8 cellular contexts compared by ENCODE assay signal in genomic region chr9:34633851-34634550, GRCh38. TPM values are rescaled to one million over a fixed set of nuclear protein-coding genes. Genes with fewer than 3 reads are reported as not detected.
A peak's percentile ranks its signal among the peaks of the same experiment; 100 is the strongest.
DNase-seq lines count a peak whose midpoint lies in the region; ATAC-seq, FAIRE-seq and TF ChIP-seq lines count a peak whose summit lies in the region.

No MANE protein-coding gene starts in this region.

- no TSS peak for BruUV-seq in mammary epithelial cell (replicated peaks; lab: Mats Ljungman, UMichigan)

- dilution Hi-C loops in mammary epithelial cell (cut with HindIII; ENCODE audit: low sequenced_read_pairs) = no loop called here

- peak overlapping the region in 5 of 11 experiments; percentile 9 to 85 (median 48); a peak in 8 of 22 replicates for H3K9ac ChIP-seq in BLaER1 treated with 17β-estradiol and CSF1 and Interleukin-3, amounts not matched to agents 10 nM and 100 nM
- H3K9ac ChIP-seq in mammary epithelial cell (ENCODE audit: insufficient read depth, low read length) (no peak overlapping the region), kidney (ENCODE audit: low read length in 2 of 2) (no peak overlapping the region)

- WGBS in mammary epithelial cell (ENCODE audit: low coverage, missing lambda C conversion rate) = 36% methylated on average over 3 of the region's 3 CpGs

- in situ Hi-C loops in mammary epithelial cell (cut with MboI; ENCODE audit: low sequenced_read_pairs in 2 of 2) = no loop called here

- peaks cover 27 to 34% (median 29%) of the 10 kb centered on the region in 11 experiments for H3K27me3 ChIP-seq in BLaER1 treated with 17β-estradiol and CSF1 and Interleukin-3, amounts not matched to agents 10 nM and 100 nM
- no peaks in the 10 kb centered on the region for H3K27me3 ChIP-seq in mammary epithelial cell (ENCODE audit: insufficient read depth, low read length)

- CTCF ChIA-PET in mammary epithelial cell (lab: Charles Lee; ENCODE audit: low non-redundant PET) = interaction anchor here (0.5 to 0.6 kb wide), 6 partner anchors 22 to 229 kb away, joined by 3 to 6 read pairs (median 3); partner anchors contain the start of gene RPP25L

- H3K79me2 ChIP-seq in mammary epithelial cell (ENCODE audit: insufficient read depth, low read length) = peaks cover 29% of the 10 kb centered on the region

- TF ChIP-seq CTCF in VCaP (conservative IDR thresholded peaks at IDR 0.05) = peak; percentile 93
- peak; percentile 86 to 90 for TF ChIP-seq CTCF in mammary epithelial cell (conservative IDR thresholded peaks at IDR 0.05 in 1 of 2, IDR thresholded peaks at IDR 0.05 in 1 of 2; ENCODE audit: extremely low read depth in 1 of 2, insufficient read depth in 1 of 2, low read depth in 1 of 2, low read length in 2 of 2)
- TF ChIP-seq CTCF in kidney (IDR thresholded peaks at IDR 0.05; ENCODE audit: borderline replicate concordance, extremely low read depth, insufficient read depth) = peak; percentile 86

- no peaks in the 10 kb centered on the region for H3K9me3 ChIP-seq in BLaER1 treated with 17β-estradiol and CSF1 and Interleukin-3, amounts not matched to agents 10 nM and 100 nM (replicated peaks in 1 of 11)
- no peaks in the 10 kb centered on the region for H3K9me3 ChIP-seq in mammary epithelial cell (replicated peaks; ENCODE audit: insufficient read depth, low read length)
- no peaks in the 10 kb centered on the region for H3K9me3 ChIP-seq in kidney (ENCODE audit: control insufficient read depth in 1 of 2, low read length in 2 of 2)

- no peak overlapping the region for H3K27ac ChIP-seq in BLaER1 treated with 17β-estradiol and CSF1 and Interleukin-3, amounts not matched to agents 10 nM and 100 nM
- H3K27ac ChIP-seq in VCaP (peak overlapping the region; percentile 1; the same call in 1 of the 2 replicates), mammary epithelial cell (ENCODE audit: insufficient read depth, low read depth, low read length) (no peak overlapping the region), kidney (ENCODE audit: low read depth in 2 of 2, low read length in 2 of 2) (no peak overlapping the region)

- H3K4me1 ChIP-seq in BLaER1 treated with 17β-estradiol and CSF1 and Interleukin-3, amounts not matched to agents 10 nM and 100 nM = peaks cover 31 to 53% (median 44%) of the 10 kb centered on the region in 10 experiments
- peaks cover 7% of the 10 kb centered on the region for H3K4me1 ChIP-seq in mammary epithelial cell (ENCODE audit: insufficient read depth, low read length)
- peaks cover 2 to 24% of the 10 kb centered on the region in 2 donors for H3K4me1 ChIP-seq in kidney (ENCODE audit: control insufficient read depth in 1 of 2, insufficient read depth in 1 of 2, low read depth in 1 of 2, low read length in 2 of 2)

- H3K4me2 ChIP-seq in BLaER1 treated with 17β-estradiol and CSF1 and Interleukin-3, amounts not matched to agents 10 nM and 100 nM = peak overlapping the region in 9 of 11 experiments; percentile 89 to 99 (median 97); a peak in 17 of 22 replicates
- H3K4me2 ChIP-seq in mammary epithelial cell (ENCODE audit: insufficient read depth, low read depth, low read length) = no peak overlapping the region

- ATAC-seq in GM19467 (IDR thresholded peaks at IDR 0.05; ENCODE audit: unreplicated experiment) (peak; percentile 36), GM18519 (IDR thresholded peaks at IDR 0.05; ENCODE audit: low FRiP score, unreplicated experiment) (no peak)

- H3K4me3 ChIP-seq in BLaER1 treated with 17β-estradiol and CSF1 and Interleukin-3, amounts not matched to agents 10 nM and 100 nM = 0 out of 20 replicates have a peak overlapping the region, but pooled peaks of 1 of the 10 experiments have one; percentile 75
- H3K4me3 ChIP-seq in mammary epithelial cell (replicated peaks in 1 of 3; ENCODE audit: insufficient read depth in 1 of 3, low read depth in 2 of 3, low read length in 3 of 3) (no peak overlapping the region), kidney (ENCODE audit: low read length in 2 of 2) (no peak overlapping the region)

- DNase-seq in NCI-H2107 (lab: John Stamatoyannopoulos, UW) (peak; percentile 5), mammary epithelial cell (peak; percentile 51), kidney (no peak)
- peak; percentile 78 to 81 for DNase-seq in stimulated activated CD4-positive, alpha-beta T cell treated with anti-CD3 and anti-CD28 coated beads, Interleukin-2, amount 100 ng/mL, for 24 hours

- H3K36me3 ChIP-seq in BLaER1 treated with 17β-estradiol and CSF1 and Interleukin-3, amounts not matched to agents 10 nM and 100 nM = peaks cover 0 to 23% (median 12%) of the 10 kb centered on the region in 11 experiments; a peak in 14 of 22 replicates
- H3K36me3 ChIP-seq in mammary epithelial cell (ENCODE audit: insufficient read depth, low read length) (peaks cover 5% of the 10 kb centered on the region), kidney (ENCODE audit: control insufficient read depth in 1 of 2, insufficient read depth in 2 of 2, low read length in 2 of 2) (peaks cover 2 to 7% of the 10 kb centered on the region in 2 donors)

- peaks cover 0 to 76% (median 51%) of the 10 kb centered on the region in 11 experiments; a peak in 16 of 22 replicates for H4K20me1 ChIP-seq in BLaER1 treated with 17β-estradiol and CSF1 and Interleukin-3, amounts not matched to agents 10 nM and 100 nM
- H4K20me1 ChIP-seq in mammary epithelial cell (ENCODE audit: insufficient read depth, low read length) = no peaks in the 10 kb centered on the region

- no peak for FAIRE-seq in kidney (lab: Jason Lieb, UNC)

- intact Hi-C loops in mammary epithelial cell (cut with micrococcal nuclease) = loop anchor here (1.0 kb wide), 3 partner anchors 22 to 86 kb away; partner anchors contain the start of gene RPP25L
- intact Hi-C loops in kidney (cut with DNase I) = no loop called here

- H2AFZ ChIP-seq in mammary epithelial cell (ENCODE audit: low read depth, low read length) = no peak overlapping the region

RNA-seq across cellular contexts. Expression of gene SIGMAR1, which starts 3.6 kb away (rescaled TPM):
- total RNA-seq in mammary epithelial cell (100 to 1,000 TPM in 1 of 2 donors, 10 to 100 TPM in 1; 83.0 to 131 TPM), kidney (40.6 TPM)
- polyA plus RNA-seq in mammary epithelial cell (165 TPM), kidney (ENCODE audit: insufficient read depth, low read depth, low replicate concordance) (43.3 TPM)
- 139 TPM for polyA minus RNA-seq in mammary epithelial cell

RNA-seq across cellular contexts. Expression of gene ARID3C, which starts 5.1 kb away (rescaled TPM):
- total RNA-seq in mammary epithelial cell (under 1 TPM in 1 of 2 donors, not detected in 1; 0.17 TPM), kidney (not detected)
- polyA plus RNA-seq in mammary epithelial cell (not detected), kidney (ENCODE audit: insufficient read depth, low read depth, low replicate concordance) (not detected)
- not detected for polyA minus RNA-seq in mammary epithelial cell

RNA-seq across cellular contexts. Expression of gene GALT, which starts 12.5 kb away (rescaled TPM):
- total RNA-seq in mammary epithelial cell = 10 to 100 TPM; 29.5 to 30.2 TPM
- polyA plus RNA-seq in mammary epithelial cell = 25.8 TPM
- polyA minus RNA-seq in mammary epithelial cell = 8.0 TPM
- total RNA-seq in kidney = 49.2 TPM
- 83.7 TPM for polyA plus RNA-seq in kidney (ENCODE audit: insufficient read depth, low read depth, low replicate concordance)

RNA-seq across cellular contexts. Expression of gene DCTN3, which starts 13.7 kb away (rescaled TPM):
- 10 to 100 TPM; 53.8 to 91.3 TPM for total RNA-seq in mammary epithelial cell
- 142 TPM for polyA plus RNA-seq in mammary epithelial cell
- 79.7 TPM for polyA minus RNA-seq in mammary epithelial cell
- 92.0 TPM for total RNA-seq in kidney
- 175 TPM for polyA plus RNA-seq in kidney (ENCODE audit: insufficient read depth, low read depth, low replicate concordance)

RNA-seq across cellular contexts. Expression of gene IL11RA, which starts 18.0 kb away (rescaled TPM):
- total RNA-seq in mammary epithelial cell (1 to 10 TPM; 4.9 to 6.0 TPM), kidney (15.2 TPM)
- polyA plus RNA-seq in mammary epithelial cell (3.2 TPM), kidney (ENCODE audit: insufficient read depth, low read depth, low replicate concordance) (17.7 TPM)
- polyA minus RNA-seq in mammary epithelial cell = 1.1 TPM
